ENCODE assay signal across 1 cellular context in genomic region chr13:75302031-75302430, GRCh38.
TF ChIP-seq lines count a peak whose summit lies in the region.

No MANE protein-coding gene starts in this region.

TF ChIP-seq in HepG2, 621 proteins besides CTCF, POLR2A, EP300 and RAD21 (continued from another document and continues in another):
- TF ChIP-seq, protein P1, sequence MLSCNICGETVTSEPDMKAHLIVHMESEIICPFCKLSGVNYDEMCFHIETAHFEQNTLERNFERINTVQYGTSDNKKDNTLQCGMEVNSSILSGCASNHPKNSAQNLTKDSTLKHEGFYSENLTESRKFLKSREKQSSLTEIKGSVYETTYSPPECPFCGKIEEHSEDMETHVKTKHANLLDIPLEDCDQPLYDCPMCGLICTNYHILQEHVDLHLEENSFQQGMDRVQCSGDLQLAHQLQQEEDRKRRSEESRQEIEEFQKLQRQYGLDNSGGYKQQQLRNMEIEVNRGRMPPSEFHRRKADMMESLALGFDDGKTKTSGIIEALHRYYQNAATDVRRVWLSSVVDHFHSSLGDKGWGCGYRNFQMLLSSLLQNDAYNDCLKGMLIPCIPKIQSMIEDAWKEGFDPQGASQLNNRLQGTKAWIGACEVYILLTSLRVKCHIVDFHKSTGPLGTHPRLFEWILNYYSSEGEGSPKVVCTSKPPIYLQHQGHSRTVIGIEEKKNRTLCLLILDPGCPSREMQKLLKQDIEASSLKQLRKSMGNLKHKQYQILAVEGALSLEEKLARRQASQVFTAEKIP (CRISPR knock-in tag; IDR thresholded peaks at IDR 0.05; ENCODE audit: borderline replicate concordance) = no peak
- TF ChIP-seq KDM4B (CRISPR knock-in tag; IDR thresholded peaks at IDR 0.05) (no peak), PAF1 (CRISPR knock-in tag; IDR thresholded peaks at IDR 0.05) (no peak), KLF15 (CRISPR knock-in tag; IDR thresholded peaks at IDR 0.05; ENCODE audit: borderline replicate concordance) (no peak), ZNF709 (CRISPR knock-in tag; IDR thresholded peaks at IDR 0.05) (no peak), RXRB (CRISPR knock-in tag; IDR thresholded peaks at IDR 0.05; ENCODE audit: borderline replicate concordance) (peak; percentile 36; the same call in 1 of the 2 replicates), FOXA3 (CRISPR knock-in tag; IDR thresholded peaks at IDR 0.05) (peak; percentile 79), GPN1 (CRISPR knock-in tag; IDR thresholded peaks at IDR 0.05; ENCODE audit: borderline replicate concordance) (no peak), NR2F6 (IDR thresholded peaks at IDR 0.05) (0 out of 2 replicates have a peak, but pooled peaks have one; percentile 22), NR2F6 (CRISPR knock-in tag; IDR thresholded peaks at IDR 0.05) (no peak), ZNF724P (CRISPR knock-in tag; IDR thresholded peaks at IDR 0.05; ENCODE audit: borderline replicate concordance) (no peak), ELF1 (CRISPR knock-in tag; IDR thresholded peaks at IDR 0.05) (no peak), EEA1 (CRISPR knock-in tag; IDR thresholded peaks at IDR 0.05; ENCODE audit: borderline replicate concordance) (no peak), CEBPG (CRISPR knock-in tag; IDR thresholded peaks at IDR 0.05) (peak; percentile 63), ZNF510 (CRISPR knock-in tag; IDR thresholded peaks at IDR 0.05; ENCODE audit: low read depth) (no peak), AKAP8 (CRISPR knock-in tag; IDR thresholded peaks at IDR 0.05) (no peak), ZNF331 (CRISPR knock-in tag; IDR thresholded peaks at IDR 0.05) (peak; percentile 38; the same call in 1 of the 2 replicates), SOX13 (IDR thresholded peaks at IDR 0.05) (no peak), SOX13 (CRISPR knock-in tag; conservative IDR thresholded peaks at IDR 0.05 in 1 of 2, IDR thresholded peaks at IDR 0.05 in 1 of 2) (peak in 1 of 2 experiments; percentile 84; a peak in 2 of 4 replicates), ZNF260 (CRISPR knock-in tag; IDR thresholded peaks at IDR 0.05; ENCODE audit: borderline replicate concordance, low read depth) (no peak), HOXA3 (CRISPR knock-in tag; IDR thresholded peaks at IDR 0.05) (no peak), ZNF121 (CRISPR knock-in tag; IDR thresholded peaks at IDR 0.05) (no peak), TEAD3 (CRISPR knock-in tag; optimal IDR thresholded peaks at IDR 0.05; ENCODE audit: borderline replicate concordance) (peak; percentile 9), ZNF691 (CRISPR knock-in tag; IDR thresholded peaks at IDR 0.05; ENCODE audit: borderline replicate concordance, low read depth) (no peak), RARA (CRISPR knock-in tag; IDR thresholded peaks at IDR 0.05) (0 out of 2 replicates have a peak, but pooled peaks have one; percentile 16), CENPT (CRISPR knock-in tag; IDR thresholded peaks at IDR 0.05; ENCODE audit: low read depth) (no peak), TP53 (CRISPR knock-in tag; conservative IDR thresholded peaks at IDR 0.05) (no peak), KAT8 (CRISPR knock-in tag; IDR thresholded peaks at IDR 0.05) (no peak), PAXIP1 (CRISPR knock-in tag; conservative IDR thresholded peaks at IDR 0.05) (peak; percentile 67), SAP130 (CRISPR knock-in tag; IDR thresholded peaks at IDR 0.05; ENCODE audit: low read depth) (peak; percentile 34), CBX2 (IDR thresholded peaks at IDR 0.05; ENCODE audit: low read depth, low read length) (no peak), CBX2 (CRISPR knock-in tag; IDR thresholded peaks at IDR 0.05; ENCODE audit: low read depth) (no peak), SRSF1 (optimal IDR thresholded peaks at IDR 0.05; ENCODE audit: low read depth, low read length) (no peak), ZBTB42 (CRISPR knock-in tag; IDR thresholded peaks at IDR 0.05) (no peak), ZNF75D (CRISPR knock-in tag; IDR thresholded peaks at IDR 0.05; ENCODE audit: borderline replicate concordance) (no peak), CHCHD3 (CRISPR knock-in tag; IDR thresholded peaks at IDR 0.05) (no peak), FOXM1 (CRISPR knock-in tag; IDR thresholded peaks at IDR 0.05) (no peak), MIXL1 (CRISPR knock-in tag; IDR thresholded peaks at IDR 0.05) (peak; percentile 59), ZNF44 (CRISPR knock-in tag; IDR thresholded peaks at IDR 0.05) (no peak), CAMTA2 (CRISPR knock-in tag; IDR thresholded peaks at IDR 0.05; ENCODE audit: borderline replicate concordance) (no peak), ZSCAN29 (CRISPR knock-in tag; conservative IDR thresholded peaks at IDR 0.05) (no peak), FOXO1 (CRISPR knock-in tag; IDR thresholded peaks at IDR 0.05) (peak; percentile 40; the same call in 1 of the 2 replicates), IKZF5 (CRISPR knock-in tag; IDR thresholded peaks at IDR 0.05) (0 out of 2 replicates have a peak, but pooled peaks have one; percentile 20), AHR (CRISPR knock-in tag; IDR thresholded peaks at IDR 0.05) (no peak), FOXC1 (CRISPR knock-in tag; IDR thresholded peaks at IDR 0.05; ENCODE audit: borderline replicate concordance) (no peak), PCBP1 (IDR thresholded peaks at IDR 0.05; ENCODE audit: borderline replicate concordance, low read depth, low read length) (no peak), ZNF232 (CRISPR knock-in tag; IDR thresholded peaks at IDR 0.05; ENCODE audit: borderline replicate concordance) (no peak), REL (CRISPR knock-in tag; conservative IDR thresholded peaks at IDR 0.05) (no peak), ZNF432 (CRISPR knock-in tag; IDR thresholded peaks at IDR 0.05; ENCODE audit: borderline replicate concordance) (no peak), ZNF660 (CRISPR knock-in tag; IDR thresholded peaks at IDR 0.05; ENCODE audit: borderline replicate concordance, low read depth) (no peak), ZNF761 (CRISPR knock-in tag; conservative IDR thresholded peaks at IDR 0.05) (no peak), EZH2 (conservative IDR thresholded peaks at IDR 0.05; ENCODE audit: low read depth, low read length) (no peak)
- TF ChIP-seq, protein P2, sequence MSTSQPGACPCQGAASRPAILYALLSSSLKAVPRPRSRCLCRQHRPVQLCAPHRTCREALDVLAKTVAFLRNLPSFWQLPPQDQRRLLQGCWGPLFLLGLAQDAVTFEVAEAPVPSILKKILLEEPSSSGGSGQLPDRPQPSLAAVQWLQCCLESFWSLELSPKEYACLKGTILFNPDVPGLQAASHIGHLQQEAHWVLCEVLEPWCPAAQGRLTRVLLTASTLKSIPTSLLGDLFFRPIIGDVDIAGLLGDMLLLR (CRISPR knock-in tag; IDR thresholded peaks at IDR 0.05) = no peak
- TF ChIP-seq, protein P3, sequence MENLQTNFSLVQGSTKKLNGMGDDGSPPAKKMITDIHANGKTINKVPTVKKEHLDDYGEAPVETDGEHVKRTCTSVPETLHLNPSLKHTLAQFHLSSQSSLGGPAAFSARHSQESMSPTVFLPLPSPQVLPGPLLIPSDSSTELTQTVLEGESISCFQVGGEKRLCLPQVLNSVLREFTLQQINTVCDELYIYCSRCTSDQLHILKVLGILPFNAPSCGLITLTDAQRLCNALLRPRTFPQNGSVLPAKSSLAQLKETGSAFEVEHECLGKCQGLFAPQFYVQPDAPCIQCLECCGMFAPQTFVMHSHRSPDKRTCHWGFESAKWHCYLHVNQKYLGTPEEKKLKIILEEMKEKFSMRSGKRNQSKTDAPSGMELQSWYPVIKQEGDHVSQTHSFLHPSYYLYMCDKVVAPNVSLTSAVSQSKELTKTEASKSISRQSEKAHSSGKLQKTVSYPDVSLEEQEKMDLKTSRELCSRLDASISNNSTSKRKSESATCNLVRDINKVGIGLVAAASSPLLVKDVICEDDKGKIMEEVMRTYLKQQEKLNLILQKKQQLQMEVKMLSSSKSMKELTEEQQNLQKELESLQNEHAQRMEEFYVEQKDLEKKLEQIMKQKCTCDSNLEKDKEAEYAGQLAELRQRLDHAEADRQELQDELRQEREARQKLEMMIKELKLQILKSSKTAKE (CRISPR knock-in tag; IDR thresholded peaks at IDR 0.05; ENCODE audit: borderline replicate concordance) = no peak
- TF ChIP-seq, protein P4, sequence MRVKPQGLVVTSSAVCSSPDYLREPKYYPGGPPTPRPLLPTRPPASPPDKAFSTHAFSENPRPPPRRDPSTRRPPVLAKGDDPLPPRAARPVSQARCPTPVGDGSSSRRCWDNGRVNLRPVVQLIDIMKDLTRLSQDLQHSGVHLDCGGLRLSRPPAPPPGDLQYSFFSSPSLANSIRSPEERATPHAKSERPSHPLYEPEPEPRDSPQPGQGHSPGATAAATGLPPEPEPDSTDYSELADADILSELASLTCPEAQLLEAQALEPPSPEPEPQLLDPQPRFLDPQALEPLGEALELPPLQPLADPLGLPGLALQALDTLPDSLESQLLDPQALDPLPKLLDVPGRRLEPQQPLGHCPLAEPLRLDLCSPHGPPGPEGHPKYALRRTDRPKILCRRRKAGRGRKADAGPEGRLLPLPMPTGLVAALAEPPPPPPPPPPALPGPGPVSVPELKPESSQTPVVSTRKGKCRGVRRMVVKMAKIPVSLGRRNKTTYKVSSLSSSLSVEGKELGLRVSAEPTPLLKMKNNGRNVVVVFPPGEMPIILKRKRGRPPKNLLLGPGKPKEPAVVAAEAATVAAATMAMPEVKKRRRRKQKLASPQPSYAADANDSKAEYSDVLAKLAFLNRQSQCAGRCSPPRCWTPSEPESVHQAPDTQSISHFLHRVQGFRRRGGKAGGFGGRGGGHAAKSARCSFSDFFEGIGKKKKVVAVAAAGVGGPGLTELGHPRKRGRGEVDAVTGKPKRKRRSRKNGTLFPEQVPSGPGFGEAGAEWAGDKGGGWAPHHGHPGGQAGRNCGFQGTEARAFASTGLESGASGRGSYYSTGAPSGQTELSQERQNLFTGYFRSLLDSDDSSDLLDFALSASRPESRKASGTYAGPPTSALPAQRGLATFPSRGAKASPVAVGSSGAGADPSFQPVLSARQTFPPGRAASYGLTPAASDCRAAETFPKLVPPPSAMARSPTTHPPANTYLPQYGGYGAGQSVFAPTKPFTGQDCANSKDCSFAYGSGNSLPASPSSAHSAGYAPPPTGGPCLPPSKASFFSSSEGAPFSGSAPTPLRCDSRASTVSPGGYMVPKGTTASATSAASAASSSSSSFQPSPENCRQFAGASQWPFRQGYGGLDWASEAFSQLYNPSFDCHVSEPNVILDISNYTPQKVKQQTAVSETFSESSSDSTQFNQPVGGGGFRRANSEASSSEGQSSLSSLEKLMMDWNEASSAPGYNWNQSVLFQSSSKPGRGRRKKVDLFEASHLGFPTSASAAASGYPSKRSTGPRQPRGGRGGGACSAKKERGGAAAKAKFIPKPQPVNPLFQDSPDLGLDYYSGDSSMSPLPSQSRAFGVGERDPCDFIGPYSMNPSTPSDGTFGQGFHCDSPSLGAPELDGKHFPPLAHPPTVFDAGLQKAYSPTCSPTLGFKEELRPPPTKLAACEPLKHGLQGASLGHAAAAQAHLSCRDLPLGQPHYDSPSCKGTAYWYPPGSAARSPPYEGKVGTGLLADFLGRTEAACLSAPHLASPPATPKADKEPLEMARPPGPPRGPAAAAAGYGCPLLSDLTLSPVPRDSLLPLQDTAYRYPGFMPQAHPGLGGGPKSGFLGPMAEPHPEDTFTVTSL (CRISPR knock-in tag; IDR thresholded peaks at IDR 0.05; ENCODE audit: borderline replicate concordance) = peak; percentile 49; the same call in 1 of the 2 replicates
